In the genomic region with DNA sequence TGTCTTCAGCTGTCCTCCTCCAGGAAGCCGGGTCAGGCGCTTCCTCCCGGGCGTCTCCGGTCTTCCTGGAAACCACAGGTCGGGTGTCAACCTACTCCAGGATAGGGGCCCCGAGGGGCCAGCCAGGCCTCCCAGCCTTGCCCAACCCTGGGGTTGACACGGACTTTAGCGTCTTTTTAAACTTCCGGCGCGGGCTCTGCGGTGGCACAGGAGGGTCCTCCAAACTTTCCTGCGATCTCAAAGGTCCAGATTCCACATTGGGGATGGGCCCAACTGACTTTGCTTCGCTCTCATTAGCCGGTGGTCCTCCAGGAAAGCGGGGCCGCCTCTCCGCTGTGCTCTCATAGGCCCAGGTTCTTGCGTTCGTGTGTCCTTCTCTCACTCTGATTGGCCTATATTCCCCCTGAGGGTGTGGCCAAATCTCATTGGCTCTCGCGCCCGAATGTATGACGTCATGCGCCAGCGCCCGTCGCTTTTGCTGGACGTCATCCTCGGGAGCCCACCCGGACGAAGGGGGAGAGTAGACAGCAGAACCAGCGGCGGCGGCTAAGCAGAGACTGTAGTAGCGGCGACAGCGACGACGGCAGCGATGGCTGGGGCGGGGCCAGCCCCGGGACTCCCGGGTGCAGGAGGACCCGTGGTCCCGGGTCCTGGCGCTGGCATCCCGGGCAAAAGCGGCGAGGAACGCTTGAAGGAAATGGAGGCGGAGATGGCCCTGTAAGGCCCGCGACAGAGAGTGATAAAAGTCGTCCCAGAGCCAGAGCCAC, we compare ENCODE assay signal across 8 cellular contexts. TPM values are rescaled to one million over a fixed set of nuclear protein-coding genes. Genes with fewer than 3 reads are reported as not detected.
DNase-seq lines count a peak whose midpoint lies in the region; ATAC-seq and TF ChIP-seq lines count a peak whose summit lies in the region.

A gene with protein sequence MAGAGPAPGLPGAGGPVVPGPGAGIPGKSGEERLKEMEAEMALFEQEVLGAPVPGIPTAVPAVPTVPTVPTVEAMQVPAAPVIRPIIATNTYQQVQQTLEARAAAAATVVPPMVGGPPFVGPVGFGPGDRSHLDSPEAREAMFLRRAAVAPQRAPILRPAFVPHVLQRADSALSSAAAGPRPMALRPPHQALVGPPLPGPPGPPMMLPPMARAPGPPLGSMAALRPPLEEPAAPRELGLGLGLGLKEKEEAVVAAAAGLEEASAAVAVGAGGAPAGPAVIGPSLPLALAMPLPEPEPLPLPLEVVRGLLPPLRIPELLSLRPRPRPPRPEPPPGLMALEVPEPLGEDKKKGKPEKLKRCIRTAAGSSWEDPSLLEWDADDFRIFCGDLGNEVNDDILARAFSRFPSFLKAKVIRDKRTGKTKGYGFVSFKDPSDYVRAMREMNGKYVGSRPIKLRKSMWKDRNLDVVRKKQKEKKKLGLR (plus strand): TSS at position 472 of the 767 bp plus-strand sequence. CDS start 118 bp downstream, at position 590.

- ATAC-seq in GM19043 (IDR thresholded peaks at IDR 0.05; ENCODE audit: low read depth, unreplicated experiment): peak; percentile 98
- peak; percentile 91 for ATAC-seq in HG03378 (IDR thresholded peaks at IDR 0.05; ENCODE audit: unreplicated experiment)

- TF ChIP-seq CTCF in AG10803 (conservative IDR thresholded peaks at IDR 0.05; ENCODE audit: low read length): no peak

- H3K4me3 ChIP-seq in AG10803 (ENCODE audit: low read length): peak within 1 kb of the TSS; percentile 98

- DNase-seq in AG10803 (ENCODE audit: low read depth) (peak; percentile 99), NCI-H460 (ENCODE audit: extremely low read depth, low read depth) (peak; percentile 99), cerebellar nuclear complex (lab: John Stamatoyannopoulos, UW) (peak; percentile 83 to 95), islet precursor cell (peak; percentile 99)
- DNase-seq in activated CD4-positive, CD25-positive, alpha-beta regulatory T cell treated with anti-CD3 and anti-CD28 coated beads, Interleukin-2, amount 50 U/mL, for 72 hours: peak; percentile 93
- peak; percentile 94 to 98 (median 94) for DNase-seq in stimulated activated CD4-positive, alpha-beta T cell treated with anti-CD3 and anti-CD28 coated beads, Interleukin-12 subunit alpha, Interleukin-12 subunit beta, amount 100 ng/mL, for 48 hours (ENCODE audit: low read depth in 2 of 3, low spot score in 1 of 3)

RNA-seq across cellular contexts. Expression of the gene that starts here (rescaled TPM):
- 72.5 and 80.0 TPM in 2 replicates for total RNA-seq in NCI-H460 (2014; rRNA removed; shearing (Covaris generic))
- polyA plus RNA-seq in NCI-H460 (2014; cell fraction: nucleus; rRNA removed): 67.3 and 70.4 TPM in 2 replicates

Comparison
In these comparisons a context has a peak if more than half of its experiments do, and no peak if none do; other contexts are left out.
1. Peak in every context shown above with its lines: DNase-seq, ATAC-seq and H3K4me3 ChIP-seq.